8 cellular contexts compared by ENCODE assay signal in genomic region chr14:81519200-81519998, GRCh38. TPM values are rescaled to one million over a fixed set of nuclear protein-coding genes. Genes with fewer than 3 reads are reported as not detected.
A peak's percentile ranks its signal among the peaks of the same experiment; 100 is the strongest.
DNase-seq lines count a peak whose midpoint lies in the region; ATAC-seq, FAIRE-seq and TF ChIP-seq lines count a peak whose summit lies in the region.

No MANE protein-coding gene starts in this region.

- ATAC-seq in A549 (no peak), GM19455 (IDR thresholded peaks at IDR 0.05; ENCODE audit: unreplicated experiment) (peak; percentile 59), HG03565 (IDR thresholded peaks at IDR 0.05; ENCODE audit: unreplicated experiment) (peak; percentile 76), GM12878 (peak; percentile 81), SK-N-SH treated with all-trans-retinoic acid at 6 μM for 48 hours (no peak)

- no peak overlapping the region for H2AFZ ChIP-seq in GM12878 (ENCODE audit: control insufficient read depth, low read depth, low read length)

- no TSS peak for BruUV-seq in GM12878 (replicated peaks; lab: Mats Ljungman, UMichigan)

- H3K4me1 ChIP-seq in A549 (peaks cover 36% of the 10 kb centered on the region), GM12878 (ENCODE audit: control insufficient read depth, insufficient read depth, low read length) (no peaks in the 10 kb centered on the region)

- no peaks in the 10 kb centered on the region for H4K20me1 ChIP-seq in GM12878 (ENCODE audit: control insufficient read depth, insufficient read depth)

- no peak overlapping the region for H3K9ac ChIP-seq in GM12878 (ENCODE audit: control insufficient read depth, insufficient read depth, low read length)

- H3K9me3 ChIP-seq in A549 (no peaks in the 10 kb centered on the region), GM12878 (replicated peaks; ENCODE audit: control insufficient read depth, insufficient read depth, low read length) (no peaks in the 10 kb centered on the region)

- H3K27me3 ChIP-seq in GM12878 (replicated peaks in 1 of 2; ENCODE audit: control insufficient read depth in 2 of 2, insufficient read depth in 2 of 2, low read length in 1 of 2) = no peaks in the 10 kb centered on the region

- intact Hi-C loops in GM12878 (cut with micrococcal nuclease; ENCODE audit: unreplicated experiment) (no loop called here), lower leg skin (cut with DNase I; ENCODE audit: low total_unique reads) (no loop called here)

- FAIRE-seq in A549 (lab: Jason Lieb, UNC) (no peak), GM12878 (lab: Jason Lieb, UNC) (no peak), GM12892 (lab: Jason Lieb, UNC) (no peak)

- POLR2A ChIA-PET in A549 (lab: Yijun Ruan, JAX) = no interaction called here
- POLR2A ChIA-PET in GM12878 (lab: Charles Lee) = interaction anchor here (1.3 kb wide), 1 partner anchor 14 kb away, joined by 4 read pairs; the partner anchor contains the start of gene SEL1L

- H3K36me3 ChIP-seq in GM12878 (ENCODE audit: control insufficient read depth in 2 of 2, insufficient read depth in 2 of 2, low read length in 1 of 2) = peaks cover 4 to 26% of the 10 kb centered on the region in 2 experiments

- in situ Hi-C loops in GM12878 (cut with MboI) = no loop called here

- SMC1A ChIA-PET in GM12878 (lab: Charles Lee; ENCODE audit: uncharacterized antibody, unreplicated experiment) = interaction anchor here (1.2 kb wide), 1 partner anchor 30 kb away, joined by 3 read pairs; no protein-coding TSS in a partner anchor

- no peak overlapping the region for H3K4me3 ChIP-seq in A549
- H3K4me3 ChIP-seq in GM12878 = no peak overlapping the region
- no peak overlapping the region for H3K4me3 ChIP-seq in lower leg skin (ENCODE audit: low read depth, poor library complexity, severe bottlenecking)

- TF ChIP-seq CTCF in A549 (IDR thresholded peaks at IDR 0.05) (no peak), GM12878 (IDR thresholded peaks at IDR 0.05 in 2 of 3, conservative IDR thresholded peaks at IDR 0.05 in 1 of 3; ENCODE audit: control insufficient read depth in 2 of 3, extremely low read depth in 1 of 3, insufficient read depth in 1 of 3, low read depth in 3 of 3, low read length in 3 of 3) (no peak), lower leg skin (IDR thresholded peaks at IDR 0.05) (no peak)

- RAD21 ChIA-PET in GM12878 (lab: Charles Lee; ENCODE audit: unreplicated experiment) = interaction anchor here (1.2 to 2.0 kb wide), 2 partner anchors 9 to 10 kb away, joined by 3 to 4 read pairs; no protein-coding TSS in a partner anchor

- 88% methylated on average over 3 of the region's 3 CpGs for WGBS in A549 (ENCODE audit: missing lambda C conversion rate)
- 13% methylated on average over 3 of the region's 3 CpGs for WGBS in GM12878 (ENCODE audit: insufficient coverage, insufficient replicate concordance, low lambda C conversion rate, missing lambda C conversion rate)
- WGBS in lower leg skin, 2 donors = 74% methylated on average over 3 of the region's 3 CpGs

- H3K79me2 ChIP-seq in GM12878 (ENCODE audit: control insufficient read depth, insufficient read depth, low read length) = peaks cover 2% of the 10 kb centered on the region

- H3K27ac ChIP-seq in A549 (peak overlapping the region; percentile 75 to 80; a peak in 4 of 6 replicates), GM12878 (ENCODE audit: control insufficient read depth, insufficient read depth) (peak overlapping the region; percentile 45; the same call in 1 of the 2 replicates)

- TF ChIP-seq EP300 in A549 (IDR thresholded peaks at IDR 0.05) (no peak), GM12878 (IDR thresholded peaks at IDR 0.05; ENCODE audit: borderline replicate concordance in 1 of 2, control insufficient read depth in 1 of 2, low read depth in 2 of 2, low read length in 2 of 2) (no peak)

- CTCF ChIA-PET in A549 (lab: Yijun Ruan, JAX) (interaction anchor here (1.1 kb wide), 1 partner anchor 10 kb away, joined by 3 read pairs; no protein-coding TSS in a partner anchor), GM12878 (lab: Yijun Ruan, JAX) (interaction anchor here (1.4 kb wide), 1 partner anchor 25 kb away, joined by 3 read pairs; no protein-coding TSS in a partner anchor)

- peak overlapping the region; percentile 11; the same call in 1 of the 3 replicates for H3K4me2 ChIP-seq in A549
- 0 out of 2 replicates have a peak overlapping the region, but pooled peaks have one; percentile 6 for H3K4me2 ChIP-seq in GM12878 (ENCODE audit: control insufficient read depth, insufficient read depth)

- TF ChIP-seq RAD21 in A549 (conservative IDR thresholded peaks at IDR 0.05 in 1 of 2, IDR thresholded peaks at IDR 0.05 in 1 of 2) (no peak), GM12878 (IDR thresholded peaks at IDR 0.05; ENCODE audit: insufficient read depth, low read depth, low read length) (no peak)

- DNase-seq in A549 (ENCODE audit: low read depth in 1 of 2, low spot score in 1 of 2) (no peak), GM12878 (ENCODE audit: low read depth, low spot score) (peak; percentile 31), midbrain (lab: John Stamatoyannopoulos, UW) (peak; percentile 56), lower leg skin (ENCODE audit: low spot score in 2 of 2) (no peak), GM12892 (ENCODE audit: insufficient read length) (no peak)

- no peak for TF ChIP-seq POLR2A in A549 (IDR thresholded peaks at IDR 0.05; ENCODE audit: low read length)
- no peak for TF ChIP-seq POLR2A in GM12878 (IDR thresholded peaks at IDR 0.05; ENCODE audit: low read depth, low read length)
- TF ChIP-seq POLR2A in lower leg skin (IDR thresholded peaks at IDR 0.05) = no peak
- no peak for TF ChIP-seq POLR2A in GM12892 (IDR thresholded peaks at IDR 0.05; ENCODE audit: low read depth, low read length)

TF ChIP-seq in A549, 52 proteins besides CTCF, POLR2A, EP300 and RAD21 (continues in another document):
- TF ChIP-seq MYC (IDR thresholded peaks at IDR 0.05; ENCODE audit: borderline replicate concordance, low read length) (no peak), FOSB (CRISPR knock-in tag; IDR thresholded peaks at IDR 0.05) (no peak), ZSCAN20 (CRISPR knock-in tag; IDR thresholded peaks at IDR 0.05) (no peak), HOXB13 (CRISPR knock-in tag; IDR thresholded peaks at IDR 0.05; ENCODE audit: low read depth) (no peak), NR3C1 (IDR thresholded peaks at IDR 0.05) (no peak)

TF ChIP-seq in GM12878, 131 proteins besides CTCF, POLR2A, EP300 and RAD21 (continues in another document):
- no peak for TF ChIP-seq EZH2 (IDR thresholded peaks at IDR 0.05; ENCODE audit: borderline replicate concordance, control insufficient read depth, low read depth, low read length)
- TF ChIP-seq GABPA (IDR thresholded peaks at IDR 0.05; ENCODE audit: low read depth) = 0 out of 2 replicates have a peak, but pooled peaks have one; percentile 42
- TF ChIP-seq FOXK2 (IDR thresholded peaks at IDR 0.05) = no peak
- TF ChIP-seq ETV6 (conservative IDR thresholded peaks at IDR 0.05 in 1 of 2, IDR thresholded peaks at IDR 0.05 in 1 of 2; ENCODE audit: borderline replicate concordance in 1 of 2, low read depth in 1 of 2) = peak in 1 of 2 experiments; percentile 81; a peak in 2 of 4 replicates
- TF ChIP-seq ZBED1 (IDR thresholded peaks at IDR 0.05; ENCODE audit: borderline replicate concordance) = no peak
- TF ChIP-seq PAX5 (IDR thresholded peaks at IDR 0.05; ENCODE audit: borderline replicate concordance, low read depth, low read length) = no peak
- no peak for TF ChIP-seq TARDBP (IDR thresholded peaks at IDR 0.05; ENCODE audit: borderline replicate concordance)
- no peak for TF ChIP-seq NFIC (IDR thresholded peaks at IDR 0.05; ENCODE audit: low read depth, low read length)
- TF ChIP-seq IKZF2 (IDR thresholded peaks at IDR 0.05) = 0 out of 4 replicates have a peak, but pooled peaks of 1 of the 2 experiments have one; percentile 14

TF ChIP-seq in SK-N-SH treated with all-trans-retinoic acid at 6 μM for 48 hours, 23 proteins besides CTCF, POLR2A, EP300 and RAD21:
- TF ChIP-seq GLIS3 (CRISPR knock-in tag; IDR thresholded peaks at IDR 0.05) (no peak), PATZ1 (CRISPR knock-in tag; IDR thresholded peaks at IDR 0.05; ENCODE audit: borderline replicate concordance) (no peak)

RNA-seq across cellular contexts. Expression of gene SEL1L, which starts 14.3 kb away (rescaled TPM):
- polyA plus RNA-seq in A549 (2011; rRNA removed) (43.2 and 54.2 TPM in 2 replicates), A549 (2017; fragmentation: RNase III; extraction: RNeasy Plus Mini Kit Qiagen cat#74134 plus additional on column Dnase treatment) (24.6 to 26.8 TPM (median 25.9 TPM) in 3 replicates), GM12878 (2011; rRNA removed) (19.9 and 24.0 TPM in 2 replicates), GM12878 (2014; fragmentation: Illumina TruSeq; extraction: Trizol) (32.4 and 42.3 TPM in 2 replicates), GM12878 (2014; fragmentation: Nextera tagmentation; extraction: Ambion mirVana) (10 to 100 TPM; 13.4 to 20.1 TPM), GM12878 (2014; rRNA removed) (18.2 and 19.1 TPM in 2 replicates), GM12878 (2016; fragmentation: Nextera tagmentation; extraction: Ambion mirVana) (10 to 100 TPM; 47.1 to 52.5 TPM)
- 5.1 and 6.1 TPM in 2 replicates for polyA plus RNA-seq in A549 (2012; cell fraction: cytosol; rRNA removed)
- 7.1 and 9.9 TPM in 2 replicates for polyA plus RNA-seq in A549 (2012; cell fraction: nucleus; rRNA removed)
- 31.3 and 34.0 TPM in 2 replicates for polyA minus RNA-seq in A549 (2011; rRNA and poly(A)+ RNA removed)
- 119 and 122 TPM in 2 replicates for total RNA-seq in GM12878 (2013; cell fraction: nucleolus; rRNA removed)
- total RNA-seq in GM12878 (2014; rRNA removed) (32.0 and 37.2 TPM in 2 replicates), GM12878 (2014; rRNA removed; fragmentation: Illumina TruSeq; extraction: Trizol) (31.4 and 34.6 TPM in 2 replicates), GM12878 (2021) (54.0 and 57.2 TPM in 2 replicates), lower leg skin (10 to 100 TPM; 30.4 to 41.9 (median 34.0) TPM)
- 18.0 TPM for polyA plus RNA-seq in GM12878 (2011; ENCODE audit: low read depth)
- polyA plus RNA-seq in GM12878 (2011; cell fraction: cytosol; rRNA removed) = 9.3 and 12.8 TPM in 2 replicates
- 21.3 and 23.6 TPM in 2 replicates for polyA plus RNA-seq in GM12878 (2011; cell fraction: nucleus; rRNA removed)
- 24.5 and 26.7 TPM in 2 replicates for polyA plus RNA-seq in GM12878 (2012)
- polyA minus RNA-seq in GM12878 (2011; rRNA and poly(A)+ RNA removed) = 35.2 and 45.6 TPM in 2 replicates
- 12.4 and 18.7 TPM in 2 replicates for polyA minus RNA-seq in GM12878 (2011; cell fraction: cytosol; rRNA and poly(A)+ RNA removed)
- 32.3 and 33.7 TPM in 2 replicates for polyA minus RNA-seq in GM12878 (2011; cell fraction: nucleus; rRNA and poly(A)+ RNA removed)
- polyA plus RNA-seq in GM12892 (2012; ENCODE audit: missing spikeins) = 24.2 TPM

Comparison
In these comparisons a context has a peak if more than half of its experiments do, and no peak if none do; other contexts are left out.
1. ATAC-seq: peak in GM19455 (single experiment), HG03565 (single experiment) and GM12878 (single experiment); none in A549 (0 of 2) and SK-N-SH treated with all-trans-retinoic acid at 6 μM for 48 hours (single experiment).
2. DNase-seq: peak in GM12878 (single experiment) and midbrain (single experiment); none in A549 (0 of 2), lower leg skin (0 of 2) and GM12892 (single experiment).